ENCODE assay signal across 8 cellular contexts in genomic region chr9:75889577-75889976, GRCh38. TPM values are rescaled to one million over a fixed set of nuclear protein-coding genes. Genes with fewer than 3 reads are reported as not detected.
DNase-seq lines count a peak whose midpoint lies in the region; ATAC-seq and TF ChIP-seq lines count a peak whose summit lies in the region.

No MANE protein-coding gene starts in this region.

- no peak for TF ChIP-seq CTCF in WERI-Rb-1 (IDR thresholded peaks at IDR 0.05; ENCODE audit: low read depth, low read length)
- TF ChIP-seq CTCF in heart right ventricle (IDR thresholded peaks at IDR 0.05), result no peak

- peak overlapping the region; percentile 81 for H3K4me3 ChIP-seq in HUES48 (ENCODE audit: low read depth, low read length)
- peak overlapping the region; percentile 95 for H3K4me3 ChIP-seq in WERI-Rb-1 (ENCODE audit: low read depth, low read length)
- H3K4me3 ChIP-seq in heart right ventricle, result peak overlapping the region in 9 of 10 donors; percentile 68 to 93 (median 86)
- H3K4me3 ChIP-seq in skeletal muscle cell (ENCODE audit: low read depth, low read length), result peak overlapping the region; percentile 81

- intact Hi-C loops in heart right ventricle (cut with DNase I), result no loop called here

- H3K36me3 ChIP-seq in HUES48 (ENCODE audit: control insufficient read depth, insufficient read depth, low read length) (no peaks in the 10 kb centered on the region), WERI-Rb-1 (peaks cover 3% of the 10 kb centered on the region; the same call in 1 of the 2 replicates), heart right ventricle (no peaks in the 10 kb centered on the region)

- ATAC-seq in heart right ventricle, result peak in 4 of 8 donors; percentile 2 to 10 (median 4)
- ATAC-seq in GM21360 (IDR thresholded peaks at IDR 0.05; ENCODE audit: unreplicated experiment), result no peak

- WGBS in heart right ventricle, 2 donors, result 3 to 6% methylated on average over 7 of the region's 7 CpGs

- DNase-seq in WERI-Rb-1 (peak; percentile 18), heart right ventricle (no peak), skeletal muscle cell (ENCODE audit: low read depth) (no peak), epidermal melanocyte (ENCODE audit: insufficient read length, low spot score) (no peak), NCI-H1092 treated with DMSO at 0.1 percent for 48 hours (lab: John Stamatoyannopoulos, UW) (no peak), A172 (ENCODE audit: low spot score) (no peak)

- no peak overlapping the region for H3K27ac ChIP-seq in HUES48 (ENCODE audit: low read depth, low read length)
- H3K27ac ChIP-seq in WERI-Rb-1, result no peak overlapping the region
- H3K27ac ChIP-seq in heart right ventricle, result peak overlapping the region; percentile 51 to 90 (median 84)

- H3K4me1 ChIP-seq in HUES48 (ENCODE audit: control insufficient read depth, insufficient read depth, low read length) (peaks cover 19% of the 10 kb centered on the region), heart right ventricle (peaks cover 0 to 30% (median 24%) of the 10 kb centered on the region in 9 donors)

- H3K9me3 ChIP-seq in HUES48 (ENCODE audit: control insufficient read depth, insufficient read depth, low read length) (no peaks in the 10 kb centered on the region), WERI-Rb-1 (ENCODE audit: severe bottlenecking) (no peaks in the 10 kb centered on the region), heart right ventricle (no peaks in the 10 kb centered on the region)

- H3K27me3 ChIP-seq in HUES48 (ENCODE audit: control insufficient read depth, insufficient read depth, low read length) (peaks cover 40% of the 10 kb centered on the region), WERI-Rb-1 (ENCODE audit: insufficient read depth, low read depth, severe bottlenecking) (peaks cover 18% of the 10 kb centered on the region), heart right ventricle (peaks cover 0 to 22% (median 0%) of the 10 kb centered on the region in 7 donors)

- no peak overlapping the region for H3K9ac ChIP-seq in HUES48 (ENCODE audit: low read depth, low read length)

RNA-seq across cellular contexts. Expression of gene PCSK5, which starts 0.9 kb away (rescaled TPM):
- total RNA-seq in heart right ventricle, result 1 to 10 TPM; 3.3 to 8.3 (median 6.4) TPM
- 1 to 10 TPM; 1.8 to 1.9 TPM for polyA plus RNA-seq in heart right ventricle
- total RNA-seq in A172 (2014; rRNA removed; shearing (Covaris generic)), result 0.48 and 0.55 TPM in 2 replicates

Comparison
In these comparisons a context has a peak if more than half of its experiments do, and no peak if none do; other contexts are left out.
1. H3K27ac ChIP-seq: peak in heart right ventricle (10 of 10); none in HUES48 (single experiment) and WERI-Rb-1 (single experiment).
2. Peak in every context shown above with its lines, with median percentiles within 50 percentile points of each other: H3K4me3 ChIP-seq.